ENCODE assay signal across 9 cellular contexts in genomic region chr6:105591053-105591452, GRCh38.
DNase-seq lines count a peak whose midpoint lies in the region; ATAC-seq lines count a peak whose summit lies in the region.
"Had no signal": no experiment of that assay in that cellular context is flagged by ENCODE, and none has a peak within 500 bp of the region (broad histone marks: within the 10 kb centered on the region; RNA-seq: fewer than 3 reads in every experiment).

No MANE protein-coding gene starts in this region.

- in situ Hi-C loops in Caki2 (cut with HindIII; ENCODE audit: low pct_unique_long_range_greater_than_20kb, low sequenced_read_pairs), result no loop called here

- H3K9me3 Mint-ChIP-seq in activated naive CD8-positive, alpha-beta T cell treated with anti-CD3 and anti-CD28 coated beads, Interleukin-2, amount 50 U/mL, for 24 hours, result no peaks in the 10 kb centered on the region

- no peaks in the 10 kb centered on the region for H3K36me3 Mint-ChIP-seq in activated naive CD8-positive, alpha-beta T cell treated with anti-CD3 and anti-CD28 coated beads, Interleukin-2, amount 50 U/mL, for 24 hours (ENCODE audit: low read depth)
- H3K36me3 Mint-ChIP-seq: activated naive CD4-positive, alpha-beta T cell treated with anti-CD3 and anti-CD28 coated beads, Interleukin-2, amount 50 U/mL, for 72 hours had no signal

- no peaks in the 10 kb centered on the region for H3K27me3 ChIP-seq in H7 (ENCODE audit: control insufficient read depth, insufficient read depth, low read length)

- no peak overlapping the region for H3K4me3 ChIP-seq in H7 (ENCODE audit: insufficient read depth, low read depth, low read length)

- H3K4me3 Mint-ChIP-seq in activated naive CD8-positive, alpha-beta T cell treated with anti-CD3 and anti-CD28 coated beads, Interleukin-2, amount 50 U/mL, for 24 hours, result no peak overlapping the region

- peaks cover 4% of the 10 kb centered on the region for H3K27me3 Mint-ChIP-seq in activated naive CD8-positive, alpha-beta T cell treated with anti-CD3 and anti-CD28 coated beads, Interleukin-2, amount 50 U/mL, for 24 hours

- DNase-seq in Caki2 (ENCODE audit: low read depth) (peak; percentile 34), NCI-H1417 (lab: John Stamatoyannopoulos, UW) (no peak), H7 (no peak), NCI-H187 (lab: John Stamatoyannopoulos, UW) (no peak), HuH-7.5 (ENCODE audit: low spot score) (no peak)
- DNase-seq in activated naive CD8-positive, alpha-beta T cell treated with anti-CD3 and anti-CD28 coated beads, Interleukin-2, amount 50 U/mL, for 24 hours, result no peak

- peaks cover 38% of the 10 kb centered on the region for H3K4me1 Mint-ChIP-seq in activated naive CD8-positive, alpha-beta T cell treated with anti-CD3 and anti-CD28 coated beads, Interleukin-2, amount 50 U/mL, for 24 hours

- ATAC-seq in GM21360 (IDR thresholded peaks at IDR 0.05; ENCODE audit: unreplicated experiment) (peak; percentile 95), HG03469 (IDR thresholded peaks at IDR 0.05; ENCODE audit: unreplicated experiment) (peak; percentile 89)
- peak; percentile 76 for ATAC-seq in activated naive CD8-positive, alpha-beta T cell treated with anti-CD3 and anti-CD28 coated beads, Interleukin-2, amount 50 U/mL, for 24 hours

- no peaks in the 10 kb centered on the region for H3K36me3 ChIP-seq in H7 (replicated peaks; ENCODE audit: control insufficient read depth, insufficient read depth, low read length)

- peak overlapping the region; percentile 31 for H3K27ac Mint-ChIP-seq in activated naive CD8-positive, alpha-beta T cell treated with anti-CD3 and anti-CD28 coated beads, Interleukin-2, amount 50 U/mL, for 24 hours
- H3K27ac Mint-ChIP-seq: activated naive CD4-positive, alpha-beta T cell treated with anti-CD3 and anti-CD28 coated beads, Interleukin-2, amount 50 U/mL, for 72 hours had no signal
